In genomic region chr2:208013285-208013920, GRCh38 we compare ENCODE assay signal across 7 cellular contexts. TPM values are rescaled to one million over a fixed set of nuclear protein-coding genes. Genes with fewer than 3 reads are reported as not detected.
A peak's percentile ranks its signal among the peaks of the same experiment; 100 is the strongest.
DNase-seq lines count a peak whose midpoint lies in the region; ATAC-seq and TF ChIP-seq lines count a peak whose summit lies in the region.
"Not testable (repeated sequence)": the region's sequence is repeated elsewhere in the genome, so short reads cannot be mapped to it uniquely, and the experiment has no call there.

No MANE protein-coding gene starts in this region.

- peaks cover 27% of the 10 kb centered on the region for H3K79me2 ChIP-seq in parathyroid adenoma

- not testable (repeated sequence) for H3K18ac ChIP-seq in IMR-90 (ENCODE audit: low read depth, low read length)

- H4K8ac ChIP-seq in IMR-90 (ENCODE audit: low read depth in 2 of 2, low read length in 2 of 2) = not testable (repeated sequence)

- not testable (repeated sequence) for H3K9me3 ChIP-seq in IMR-90 (ENCODE audit: control insufficient read depth, insufficient read depth, low read length); left ventricle myocardium inferior (replicated peaks); parathyroid adenoma (ENCODE audit: control insufficient read depth, low read length)

- H3K27me3 Mint-ChIP-seq in activated naive CD8-positive, alpha-beta T cell treated with anti-CD3 and anti-CD28 coated beads, Interleukin-2, amount 50 U/mL, for 24 hours = not testable (repeated sequence)

- not testable (repeated sequence) for H3K9me3 Mint-ChIP-seq in activated naive CD8-positive, alpha-beta T cell treated with anti-CD3 and anti-CD28 coated beads, Interleukin-2, amount 50 U/mL, for 24 hours

- ATAC-seq in IMR-90 (ENCODE audit: low read depth) (peak; percentile 48; the same call in 1 of the 2 replicates), SK-N-SH treated with all-trans-retinoic acid at 6 μM for 48 hours (peak; percentile 69)
- ATAC-seq in activated naive CD8-positive, alpha-beta T cell treated with anti-CD3 and anti-CD28 coated beads, Interleukin-2, amount 50 U/mL, for 24 hours = not testable (repeated sequence)

- intact Hi-C loops in IMR-90 (cut with micrococcal nuclease); left ventricle myocardium inferior (cut with micrococcal nuclease): not testable (repeated sequence)

- not testable (repeated sequence) for H2BK20ac ChIP-seq in IMR-90 (ENCODE audit: low read depth, low read length)

- H4K5ac ChIP-seq in IMR-90 (ENCODE audit: low read depth, low read length) = not testable (repeated sequence)

- in situ Hi-C loops in IMR-90 (cut with MboI; ENCODE audit: low sequenced_read_pairs) = not testable (repeated sequence)

- peak overlapping the region; percentile 29 for H3K4me3 Mint-ChIP-seq in activated naive CD8-positive, alpha-beta T cell treated with anti-CD3 and anti-CD28 coated beads, Interleukin-2, amount 50 U/mL, for 24 hours

- H4K20me1 ChIP-seq in IMR-90 (ENCODE audit: insufficient read depth, low read length) = not testable (repeated sequence)

- not testable (repeated sequence) for H3K56ac ChIP-seq in IMR-90 (ENCODE audit: extremely low read depth, insufficient read depth, low read length)

- DNase-seq in DMS53 (lab: John Stamatoyannopoulos, UW) (peak; percentile 74), IMR-90 (peak; percentile 54), dermis microvascular lymphatic vessel endothelial cell (ENCODE audit: low read depth in 2 of 2) (peak; percentile 30 to 57)
- not testable (repeated sequence) for DNase-seq in activated naive CD8-positive, alpha-beta T cell treated with anti-CD3 and anti-CD28 coated beads, Interleukin-2, amount 50 U/mL, for 24 hours; left ventricle myocardium inferior

- H2AK9ac ChIP-seq in IMR-90 (replicated peaks; ENCODE audit: low read depth, low read length, poor library complexity) = not testable (repeated sequence)

- dilution Hi-C loops in IMR-90 (cut with HindIII; ENCODE audit: low sequenced_read_pairs, unreplicated experiment) = not testable (repeated sequence)

- H3K4me1 Mint-ChIP-seq in activated naive CD8-positive, alpha-beta T cell treated with anti-CD3 and anti-CD28 coated beads, Interleukin-2, amount 50 U/mL, for 24 hours = peaks cover 61% of the 10 kb centered on the region

- not testable (repeated sequence) for BruUV-seq in IMR-90 (replicated peaks; lab: Mats Ljungman, UMichigan)

- H3K9ac ChIP-seq in IMR-90 (ENCODE audit: low read depth, low read length); parathyroid adenoma: not testable (repeated sequence)

- H2AFZ ChIP-seq in IMR-90 (replicated peaks; ENCODE audit: low read length, poor library complexity); parathyroid adenoma: not testable (repeated sequence)

- not testable (repeated sequence) for TF ChIP-seq RAD21 in IMR-90 (IDR thresholded peaks at IDR 0.05; ENCODE audit: low read length)

- not testable (repeated sequence) for TF ChIP-seq CTCF in IMR-90 (conservative IDR thresholded peaks at IDR 0.05; ENCODE audit: low read depth, low read length); left ventricle myocardium inferior (IDR thresholded peaks at IDR 0.05; ENCODE audit: borderline replicate concordance); parathyroid adenoma (IDR thresholded peaks at IDR 0.05)

- H3K27ac Mint-ChIP-seq in activated naive CD8-positive, alpha-beta T cell treated with anti-CD3 and anti-CD28 coated beads, Interleukin-2, amount 50 U/mL, for 24 hours = peak overlapping the region; percentile 81

- not testable (repeated sequence) for H2BK5ac ChIP-seq in IMR-90 (ENCODE audit: low read depth, low read length, poor library complexity, severe bottlenecking)

- not testable (repeated sequence) for H2BK15ac ChIP-seq in IMR-90 (ENCODE audit: low read depth, low read length)

- not testable (repeated sequence) for H2AK5ac ChIP-seq in IMR-90 (ENCODE audit: low read depth, low read length)

- CTCF ChIA-PET in IMR-90 (lab: Yijun Ruan, JAX) = interaction anchor here (0.6 to 0.7 kb wide), 2 partner anchors 11 to 27 kb away, joined by 3 read pairs; no protein-coding TSS in a partner anchor

- not testable (repeated sequence) for H3K27ac ChIP-seq in IMR-90 (ENCODE audit: insufficient read depth, low read length)
- H3K27ac ChIP-seq in left ventricle myocardium inferior (replicated peaks) (peak overlapping the region; percentile 73), parathyroid adenoma (peak overlapping the region; percentile 17)

- H3K14ac ChIP-seq in IMR-90 (replicated peaks; ENCODE audit: low read depth, low read length) = not testable (repeated sequence)

- not testable (repeated sequence) for H3K4me2 ChIP-seq in IMR-90 (ENCODE audit: low read depth, low read length)
- H3K4me2 ChIP-seq in parathyroid adenoma (ENCODE audit: low read length) = peak overlapping the region; percentile 11

- not testable (repeated sequence) for H3K4me1 ChIP-seq in IMR-90 (ENCODE audit: control insufficient read depth, insufficient read depth, low read length)
- peaks cover 62% of the 10 kb centered on the region for H3K4me1 ChIP-seq in left ventricle myocardium inferior
- peaks cover 33% of the 10 kb centered on the region for H3K4me1 ChIP-seq in parathyroid adenoma

- not testable (repeated sequence) for H2BK120ac ChIP-seq in IMR-90 (ENCODE audit: low read depth, low read length)

- not testable (repeated sequence) for H3K36me3 ChIP-seq in IMR-90 (ENCODE audit: control insufficient read depth, insufficient read depth, low read length); left ventricle myocardium inferior; parathyroid adenoma (ENCODE audit: control insufficient read depth, insufficient read depth, low read length)

- not testable (repeated sequence) for H4K91ac ChIP-seq in IMR-90 (ENCODE audit: insufficient read depth, low read depth, low read length)

- H3K23ac ChIP-seq in IMR-90 (ENCODE audit: low read depth, low read length) = not testable (repeated sequence)

- H3K27me3 ChIP-seq in IMR-90 (ENCODE audit: control insufficient read depth, insufficient read depth, low read length); left ventricle myocardium inferior (ENCODE audit: low read depth); parathyroid adenoma (ENCODE audit: control insufficient read depth, insufficient read depth, low read length): not testable (repeated sequence)

- peaks cover 12% of the 10 kb centered on the region for H3K36me3 Mint-ChIP-seq in activated naive CD8-positive, alpha-beta T cell treated with anti-CD3 and anti-CD28 coated beads, Interleukin-2, amount 50 U/mL, for 24 hours (ENCODE audit: low read depth)

- WGBS in IMR-90 (ENCODE audit: extremely low coverage in 2 of 2, insufficient read length in 1 of 2), 2 experiments = no CpG with 5 or more reads among the region's 8 CpGs

- not testable (repeated sequence) for H3K79me1 ChIP-seq in IMR-90 (ENCODE audit: low read depth in 1 of 2, low read length in 2 of 2)

- H3K4me3 ChIP-seq in IMR-90 (ENCODE audit: insufficient read depth, low read depth, low read length); left ventricle myocardium inferior; parathyroid adenoma (ENCODE audit: low read depth, low read length): not testable (repeated sequence)

- H3K9me1 ChIP-seq in IMR-90 (ENCODE audit: insufficient read depth, low read length) = not testable (repeated sequence)

- POLR2A ChIA-PET in IMR-90 (lab: Charles Lee; ENCODE audit: unreplicated experiment) = not testable (repeated sequence)

- TF ChIP-seq POLR2A in IMR-90 (IDR thresholded peaks at IDR 0.05; ENCODE audit: low read depth, low read length) = not testable (repeated sequence)

- not testable (repeated sequence) for H3K4ac ChIP-seq in IMR-90 (ENCODE audit: low read depth, low read length)

RNA-seq across cellular contexts. Expression of gene PLEKHM3, which starts 11.9 kb away (rescaled TPM):
- total RNA-seq in IMR-90 (2012; rRNA removed) = 8.6 and 11.3 TPM in 2 replicates
- 2.1 and 2.4 TPM in 2 replicates for polyA plus RNA-seq in IMR-90 (2012; rRNA removed)
- polyA plus RNA-seq in IMR-90 (2012; cell fraction: cytosol; rRNA removed) = 1.2 and 1.5 TPM in 2 replicates
- polyA plus RNA-seq in IMR-90 (2012; cell fraction: nucleus; rRNA removed; ENCODE audit: low replicate concordance) = 1.1 and 2.4 TPM in 2 replicates
- total RNA-seq in dermis microvascular lymphatic vessel endothelial cell = 7.2 and 11.1 TPM in 2 replicates
- 12.9 TPM for total RNA-seq in left ventricle myocardium inferior
